8 cellular contexts compared by ENCODE assay signal in genomic region chr19:42250666-42251531, GRCh38. TPM values are rescaled to one million over a fixed set of nuclear protein-coding genes. Genes with fewer than 3 reads are reported as not detected.
DNase-seq lines count a peak whose midpoint lies in the region; ATAC-seq and TF ChIP-seq lines count a peak whose summit lies in the region.

No MANE protein-coding gene starts in this region.

- DNase-seq in CD4-positive, alpha-beta T cell, result no peak
- peak; percentile 71 for DNase-seq in activated CD8-positive, alpha-beta T cell treated with anti-CD3 and anti-CD28 coated beads for 36 hours
- peak; percentile 67 for DNase-seq in globus pallidus (ENCODE audit: low spot score)
- DNase-seq in sigmoid colon, result peak; percentile 80
- no peak for DNase-seq in DMS114 treated with DMSO at 0.1 percent for 48 hours (lab: John Stamatoyannopoulos, UW; ENCODE audit: unreplicated experiment)

- CTCF ChIA-PET in CD4-positive, alpha-beta T cell (lab: Charles Lee), result interaction anchor here (2.0 kb wide), 1 partner anchor 29 kb away, joined by 7 read pairs; no protein-coding TSS in a partner anchor
- CTCF ChIA-PET in activated CD8-positive, alpha-beta T cell treated with anti-CD3 and anti-CD28 coated beads for 36 hours (lab: Charles Lee), result interaction anchor here (1.1 to 4.1 kb wide), 3 partner anchors 9 to 28 kb away, joined by 3 to 29 read pairs (median 4); partner anchors contain the start of gene GSK3A

- no peak for TF ChIP-seq EP300 in sigmoid colon (IDR thresholded peaks at IDR 0.05)

- ATAC-seq in CD4-positive, alpha-beta T cell (ENCODE audit: poor library complexity), result no peak
- peak; percentile 17 for ATAC-seq in activated CD8-positive, alpha-beta T cell treated with anti-CD3 and anti-CD28 coated beads for 36 hours
- ATAC-seq in GM21576 (IDR thresholded peaks at IDR 0.05; ENCODE audit: unreplicated experiment) (no peak), HG02870 (IDR thresholded peaks at IDR 0.05; ENCODE audit: unreplicated experiment) (no peak), GM18873 (IDR thresholded peaks at IDR 0.05; ENCODE audit: low FRiP score, unreplicated experiment) (no peak)

- H3K27ac Mint-ChIP-seq in CD4-positive, alpha-beta T cell, result peak overlapping the region; percentile 63
- peak overlapping the region; percentile 85 for H3K27ac Mint-ChIP-seq in activated CD8-positive, alpha-beta T cell treated with anti-CD3 and anti-CD28 coated beads for 36 hours

- H3K4me1 ChIP-seq in sigmoid colon, result peaks cover 0 to 67% (median 53%) of the 10 kb centered on the region in 4 donors

- POLR2A ChIA-PET in CD4-positive, alpha-beta T cell (lab: Charles Lee), result interaction anchor here (0.6 to 1.5 kb wide), 10 partner anchors 8 to 118 kb away, joined by 3 to 6 read pairs (median 3); partner anchors contain the start of genes PAFAH1B3, POU2F2 and PRR19
- POLR2A ChIA-PET in activated CD8-positive, alpha-beta T cell treated with anti-CD3 and anti-CD28 coated beads for 36 hours (lab: Charles Lee), result interaction anchor here (0.6 to 15.0 kb wide), 5 partner anchors 8 to 696 kb away, joined by 3 to 119 read pairs (median 5); no protein-coding TSS in a partner anchor

- H3K9me3 Mint-ChIP-seq in CD4-positive, alpha-beta T cell, result no peaks in the 10 kb centered on the region
- no peaks in the 10 kb centered on the region for H3K9me3 Mint-ChIP-seq in activated CD8-positive, alpha-beta T cell treated with anti-CD3 and anti-CD28 coated beads for 36 hours

- peaks cover 16% of the 10 kb centered on the region for H3K36me3 Mint-ChIP-seq in CD4-positive, alpha-beta T cell (ENCODE audit: low read depth)
- peaks cover 30% of the 10 kb centered on the region for H3K36me3 Mint-ChIP-seq in activated CD8-positive, alpha-beta T cell treated with anti-CD3 and anti-CD28 coated beads for 36 hours (ENCODE audit: low read depth)

- no peaks in the 10 kb centered on the region for H3K9me3 ChIP-seq in CD4-positive, alpha-beta T cell (ENCODE audit: control insufficient read depth, low read length)
- no peaks in the 10 kb centered on the region for H3K9me3 ChIP-seq in sigmoid colon

- H3K27ac ChIP-seq in CD4-positive, alpha-beta T cell (ENCODE audit: low read depth, low read length), result peak overlapping the region; percentile 46
- H3K27ac ChIP-seq in sigmoid colon, result peak overlapping the region; percentile 99 to 100 (median 100)

- H3K4me3 ChIP-seq in sigmoid colon, result peak overlapping the region in 3 of 4 donors; percentile 15 to 25 (median 20)

- H3K27me3 ChIP-seq in CD4-positive, alpha-beta T cell (ENCODE audit: control insufficient read depth, insufficient read depth, low read length), result no peaks in the 10 kb centered on the region
- no peaks in the 10 kb centered on the region for H3K27me3 ChIP-seq in sigmoid colon

- no peaks in the 10 kb centered on the region for H3K27me3 Mint-ChIP-seq in CD4-positive, alpha-beta T cell
- peaks cover under 1% of the 10 kb centered on the region for H3K27me3 Mint-ChIP-seq in activated CD8-positive, alpha-beta T cell treated with anti-CD3 and anti-CD28 coated beads for 36 hours

- intact Hi-C loops in CD4-positive, alpha-beta T cell (cut with DNase I, micrococcal nuclease), result no loop called here
- intact Hi-C loops in activated CD8-positive, alpha-beta T cell treated with anti-CD3 and anti-CD28 coated beads for 36 hours (cut with micrococcal nuclease), result no loop called here
- intact Hi-C loops in sigmoid colon (cut with DNase I), result no loop called here

- H3K36me3 ChIP-seq in sigmoid colon, result peaks cover 14 to 22% (median 17%) of the 10 kb centered on the region in 4 donors

- TF ChIP-seq CTCF in CD4-positive, alpha-beta T cell (IDR thresholded peaks at IDR 0.05), result no peak
- TF ChIP-seq CTCF in activated CD8-positive, alpha-beta T cell treated with anti-CD3 and anti-CD28 coated beads for 36 hours (IDR thresholded peaks at IDR 0.05), result no peak
- TF ChIP-seq CTCF in sigmoid colon (IDR thresholded peaks at IDR 0.05), result no peak

- TF ChIP-seq POLR2A in sigmoid colon (IDR thresholded peaks at IDR 0.05), result no peak

- peak overlapping the region; percentile 72 for H3K4me3 Mint-ChIP-seq in CD4-positive, alpha-beta T cell
- peak overlapping the region; percentile 58 for H3K4me3 Mint-ChIP-seq in activated CD8-positive, alpha-beta T cell treated with anti-CD3 and anti-CD28 coated beads for 36 hours

- H3K4me1 Mint-ChIP-seq in CD4-positive, alpha-beta T cell (ENCODE audit: low read depth), result peaks cover 27% of the 10 kb centered on the region
- peaks cover 40% of the 10 kb centered on the region for H3K4me1 Mint-ChIP-seq in activated CD8-positive, alpha-beta T cell treated with anti-CD3 and anti-CD28 coated beads for 36 hours (ENCODE audit: low read depth)

- WGBS in sigmoid colon, 2 donors, result 33 to 64% methylated on average over 19 of the region's 19 CpGs

RNA-seq across cellular contexts. Expression of gene ERF, which starts 4.0 kb away (rescaled TPM):
- total RNA-seq in CD4-positive, alpha-beta T cell, result 100 to 1,000 TPM; 105 to 113 TPM
- 10 to 100 TPM; 60.0 to 69.2 TPM for total RNA-seq in activated CD8-positive, alpha-beta T cell treated with anti-CD3 and anti-CD28 coated beads for 36 hours
- total RNA-seq in sigmoid colon, result 10 to 100 TPM; 18.9 to 39.3 (median 25.6) TPM
- polyA plus RNA-seq in sigmoid colon, result 10 to 100 TPM; 18.6 to 42.8 (median 23.6) TPM

RNA-seq across cellular contexts. Expression of gene GSK3A, which starts 8.5 kb away (rescaled TPM):
- 10 to 100 TPM; 13.6 to 13.9 TPM for total RNA-seq in CD4-positive, alpha-beta T cell
- 10 to 100 TPM; 30.5 to 31.7 TPM for total RNA-seq in activated CD8-positive, alpha-beta T cell treated with anti-CD3 and anti-CD28 coated beads for 36 hours
- total RNA-seq in sigmoid colon, result 10 to 100 TPM; 17.4 to 28.5 (median 20.5) TPM
- 10 to 100 TPM; 31.8 to 49.5 (median 49.0) TPM for polyA plus RNA-seq in sigmoid colon

RNA-seq across cellular contexts. Expression of gene CIC, which starts 18.2 kb away (rescaled TPM):
- 100 to 1,000 TPM; 114 to 119 TPM for total RNA-seq in CD4-positive, alpha-beta T cell
- total RNA-seq in activated CD8-positive, alpha-beta T cell treated with anti-CD3 and anti-CD28 coated beads for 36 hours, result 10 to 100 TPM; 60.7 to 65.6 TPM
- total RNA-seq in sigmoid colon, result 10 to 100 TPM; 16.0 to 31.3 (median 24.9) TPM
- polyA plus RNA-seq in sigmoid colon, result 10 to 100 TPM in 2 of 3 donors, 1 to 10 TPM in 1; 8.4 to 42.1 (median 17.3) TPM

RNA-seq across cellular contexts. Expression of gene ZNF526, which starts 30.8 kb away (rescaled TPM):
- total RNA-seq in CD4-positive, alpha-beta T cell, result 1 to 10 TPM; 5.0 to 6.2 TPM
- total RNA-seq in activated CD8-positive, alpha-beta T cell treated with anti-CD3 and anti-CD28 coated beads for 36 hours, result 10 to 100 TPM; 12.0 to 12.3 TPM
- 1 to 10 TPM; 2.2 to 6.1 (median 4.3) TPM for total RNA-seq in sigmoid colon
- 1 to 10 TPM; 3.0 to 6.8 (median 3.2) TPM for polyA plus RNA-seq in sigmoid colon

RNA-seq across cellular contexts. Expression of gene DEDD2, which starts 33.4 kb away (rescaled TPM):
- total RNA-seq in CD4-positive, alpha-beta T cell, result 100 to 1,000 TPM in 1 of 2 experiments, 10 to 100 TPM in 1; 96.5 to 103 TPM
- 10 to 100 TPM; 21.7 to 22.5 TPM for total RNA-seq in activated CD8-positive, alpha-beta T cell treated with anti-CD3 and anti-CD28 coated beads for 36 hours
- total RNA-seq in sigmoid colon, result 10 to 100 TPM; 28.5 to 41.3 (median 36.3) TPM
- polyA plus RNA-seq in sigmoid colon, result 10 to 100 TPM; 42.2 to 87.6 (median 49.9) TPM

Comparison
In these comparisons a context has a peak if more than half of its experiments do, and no peak if none do; other contexts are left out.
1. DNase-seq: peak in activated CD8-positive, alpha-beta T cell treated with anti-CD3 and anti-CD28 coated beads for 36 hours (single experiment), globus pallidus (single experiment) and sigmoid colon (single experiment); none in CD4-positive, alpha-beta T cell (0 of 10) and DMS114 treated with DMSO at 0.1 percent for 48 hours (single experiment).